12 cellular contexts compared by ENCODE assay signal in genomic region chr20:49584418-49585382, GRCh38. TPM values are rescaled to one million over a fixed set of nuclear protein-coding genes. Genes with fewer than 3 reads are reported as not detected.
DNase-seq lines count a peak whose midpoint lies in the region; TF ChIP-seq lines count a peak whose summit lies in the region.
"Had no signal": no experiment of that assay in that cellular context is flagged by ENCODE, and none has a peak within 500 bp of the region (broad histone marks: within the 10 kb centered on the region; RNA-seq: fewer than 3 reads in every experiment).

No MANE protein-coding gene starts in this region.

- H3K27ac Mint-ChIP-seq in activated CD4-positive, alpha-beta T cell treated with anti-CD3 and anti-CD28 coated beads, Interleukin-2, amount 10 ng/mL, durations not matched to agents 7 days and 5 days = peak overlapping the region; percentile 32
- peak overlapping the region; percentile 92 for H3K27ac Mint-ChIP-seq in chondrocyte (ENCODE audit: unreplicated experiment)
- peak overlapping the region; percentile 82 for H3K27ac Mint-ChIP-seq in type B pancreatic cell
- H3K27ac Mint-ChIP-seq: memory B cell had no signal

- H3K4me3 ChIP-seq in muscle layer of duodenum (ENCODE audit: low read depth in 1 of 2, low read length in 2 of 2) (no peak overlapping the region), dorsolateral prefrontal cortex (no peak overlapping the region)
- H3K4me3 ChIP-seq: SJSA1 had no signal

- H3K36me3 ChIP-seq in muscle layer of duodenum (ENCODE audit: control insufficient read depth in 1 of 2, insufficient read depth in 2 of 2, low read length in 2 of 2) = no peaks in the 10 kb centered on the region
- H3K36me3 ChIP-seq: SJSA1 had no signal

- H3K36me3 Mint-ChIP-seq in activated CD4-positive, alpha-beta T cell treated with anti-CD3 and anti-CD28 coated beads, Interleukin-2, amount 10 ng/mL, durations not matched to agents 7 days and 5 days (ENCODE audit: low read depth) = peaks cover 21% of the 10 kb centered on the region
- H3K36me3 Mint-ChIP-seq in chondrocyte (ENCODE audit: low read depth) (no peaks in the 10 kb centered on the region), type B pancreatic cell (peaks cover 3% of the 10 kb centered on the region)
- H3K36me3 Mint-ChIP-seq: memory B cell had no signal

- H3K27me3 Mint-ChIP-seq in activated CD4-positive, alpha-beta T cell treated with anti-CD3 and anti-CD28 coated beads, Interleukin-2, amount 10 ng/mL, durations not matched to agents 7 days and 5 days = peaks cover 21% of the 10 kb centered on the region
- H3K27me3 Mint-ChIP-seq in chondrocyte (ENCODE audit: low read depth) (no peaks in the 10 kb centered on the region), type B pancreatic cell (no peaks in the 10 kb centered on the region)

- H3K9me3 Mint-ChIP-seq in activated CD4-positive, alpha-beta T cell treated with anti-CD3 and anti-CD28 coated beads, Interleukin-2, amount 10 ng/mL, durations not matched to agents 7 days and 5 days = peaks cover 10% of the 10 kb centered on the region
- H3K9me3 Mint-ChIP-seq in chondrocyte (ENCODE audit: low read depth) = peaks cover 6% of the 10 kb centered on the region
- peaks cover 3% of the 10 kb centered on the region for H3K9me3 Mint-ChIP-seq in type B pancreatic cell

- TF ChIP-seq CTCF in chondrocyte (IDR thresholded peaks at IDR 0.05) (no peak), type B pancreatic cell (conservative IDR thresholded peaks at IDR 0.05) (no peak), dorsolateral prefrontal cortex (IDR thresholded peaks at IDR 0.05 in 54 of 56, conservative IDR thresholded peaks at IDR 0.05 in 2 of 56; ENCODE audit: low read depth in 1 of 56, partially characterized antibody in 56 of 56) (no peak)

- no peaks in the 10 kb centered on the region for H3K27me3 ChIP-seq in muscle layer of duodenum (ENCODE audit: low read depth, low read length)
- no peaks in the 10 kb centered on the region for H3K27me3 ChIP-seq in dorsolateral prefrontal cortex
- H3K27me3 ChIP-seq: SJSA1 had no signal

- CTCF ChIA-PET in activated CD4-positive, alpha-beta T cell treated with anti-CD3 and anti-CD28 coated beads, Interleukin-2, amount 10 ng/mL, durations not matched to agents 7 days and 5 days (lab: Charles Lee) = interaction anchor here (0.6 to 2.7 kb wide), 3 partner anchors 10 to 147 kb away, joined by 5 to 14 read pairs (median 6); no protein-coding TSS in a partner anchor
- CTCF ChIA-PET in HEK293T (lab: Yijun Ruan, JAX) = interaction anchor here (1.0 to 1.4 kb wide), 2 partner anchors 24 to 323 kb away, joined by 3 read pairs; no protein-coding TSS in a partner anchor

- no peak for DNase-seq in activated CD4-positive, alpha-beta T cell treated with anti-CD3 and anti-CD28 coated beads, Interleukin-2, amount 10 ng/mL, durations not matched to agents 7 days and 5 days
- DNase-seq in activated CD4-positive, alpha-beta T cell treated with anti-CD3 and anti-CD28 coated beads for 1 hour = no peak
- no peak for DNase-seq in chondrocyte (ENCODE audit: low spot score)
- no peak for DNase-seq in type B pancreatic cell (ENCODE audit: extremely low spot score, unreplicated experiment)
- DNase-seq in HEK293T (ENCODE audit: extremely low spot score) = no peak
- no peak for DNase-seq in NCI-H526 treated with DMSO at 0.1 percent for 48 hours (lab: John Stamatoyannopoulos, UW)
- DNase-seq in dorsolateral prefrontal cortex = no peak
- DNase-seq: foreskin keratinocyte, substantia nigra had no signal

- intact Hi-C loops in dorsolateral prefrontal cortex (cut with DNase I) = no loop called here

- peaks cover 14 to 30% of the 10 kb centered on the region in 2 donors for H3K4me1 ChIP-seq in muscle layer of duodenum (ENCODE audit: control insufficient read depth in 1 of 2, insufficient read depth in 2 of 2, low read length in 2 of 2)
- H3K4me1 ChIP-seq: foreskin keratinocyte had no signal

- POLR2A ChIA-PET in activated CD4-positive, alpha-beta T cell treated with anti-CD3 and anti-CD28 coated beads, Interleukin-2, amount 10 ng/mL, durations not matched to agents 7 days and 5 days (lab: Charles Lee) = interaction anchor here (1.2 kb wide), 1 partner anchor 9 kb away, joined by 3 read pairs; no protein-coding TSS in a partner anchor
- POLR2A ChIA-PET in HEK293T (lab: Yijun Ruan, JAX) = no interaction called here

- H3K4me1 Mint-ChIP-seq in activated CD4-positive, alpha-beta T cell treated with anti-CD3 and anti-CD28 coated beads, Interleukin-2, amount 10 ng/mL, durations not matched to agents 7 days and 5 days = peaks cover 26% of the 10 kb centered on the region
- H3K4me1 Mint-ChIP-seq in chondrocyte (ENCODE audit: low read depth) = peaks cover 86% of the 10 kb centered on the region
- peaks cover 48% of the 10 kb centered on the region for H3K4me1 Mint-ChIP-seq in type B pancreatic cell (ENCODE audit: unreplicated experiment)
- H3K4me1 Mint-ChIP-seq: memory B cell had no signal

- H3K27ac ChIP-seq in muscle layer of duodenum (ENCODE audit: low read length) (peak overlapping the region; percentile 83), dorsolateral prefrontal cortex (peak overlapping the region in 14 of 59 donors; percentile 3 to 74 (median 23))
- H3K27ac ChIP-seq: foreskin keratinocyte, SJSA1 had no signal

- peaks cover 0 to 4% of the 10 kb centered on the region in 2 donors for H3K9me3 ChIP-seq in muscle layer of duodenum (ENCODE audit: control insufficient read depth in 1 of 2, low read length in 2 of 2)
- H3K9me3 ChIP-seq: SJSA1 had no signal

- no peak overlapping the region for H3K4me3 Mint-ChIP-seq in activated CD4-positive, alpha-beta T cell treated with anti-CD3 and anti-CD28 coated beads, Interleukin-2, amount 10 ng/mL, durations not matched to agents 7 days and 5 days
- H3K4me3 Mint-ChIP-seq in chondrocyte (ENCODE audit: unreplicated experiment) (no peak overlapping the region), type B pancreatic cell (no peak overlapping the region)
- H3K4me3 Mint-ChIP-seq: memory B cell had no signal

TF ChIP-seq in HEK293T, 16 proteins besides CTCF, POLR2A, EP300 and RAD21:
- no peak for TF ChIP-seq L3MBTL2 (conservative IDR thresholded peaks at IDR 0.05)
- no peak for TF ChIP-seq FOXK2 (IDR thresholded peaks at IDR 0.05)
- no peak for TF ChIP-seq ELF4 (IDR thresholded peaks at IDR 0.05)
- TF ChIP-seq SP1 (IDR thresholded peaks at IDR 0.05) = no peak
- no peak for TF ChIP-seq NFRKB (IDR thresholded peaks at IDR 0.05)
- no peak for TF ChIP-seq ZNF384 (IDR thresholded peaks at IDR 0.05)
- no peak for TF ChIP-seq LEF1 (IDR thresholded peaks at IDR 0.05; ENCODE audit: borderline replicate concordance)
- no peak for TF ChIP-seq ARNT (IDR thresholded peaks at IDR 0.05)
- TF ChIP-seq PKNOX1 (IDR thresholded peaks at IDR 0.05) = no peak
- TF ChIP-seq TARDBP (IDR thresholded peaks at IDR 0.05) = no peak
- no peak for TF ChIP-seq HDGF (IDR thresholded peaks at IDR 0.05; ENCODE audit: borderline replicate concordance)
- no peak for TF ChIP-seq FOXA1 (IDR thresholded peaks at IDR 0.05)
- TF ChIP-seq FOXM1 (IDR thresholded peaks at IDR 0.05; ENCODE audit: borderline replicate concordance) = no peak
- TF ChIP-seq BHLHE40 (IDR thresholded peaks at IDR 0.05; ENCODE audit: borderline replicate concordance) = no peak
- TF ChIP-seq SUZ12 (IDR thresholded peaks at IDR 0.05) = no peak

RNA-seq across cellular contexts. Expression of gene PTGIS, which starts 16.8 kb away (rescaled TPM):
- under 1 TPM; 0.40 to 0.62 TPM for total RNA-seq in activated CD4-positive, alpha-beta T cell treated with anti-CD3 and anti-CD28 coated beads, Interleukin-2, amount 10 ng/mL, durations not matched to agents 7 days and 5 days
- total RNA-seq in chondrocyte (88.7 to 165 TPM (median 91.5 TPM) in 3 replicates), type B pancreatic cell (ENCODE audit: low replicate concordance) (4.6 and 33.3 TPM in 2 replicates), dorsolateral prefrontal cortex (10 to 100 TPM in 2 of 120 experiments, 1 to 10 TPM in 113, under 1 TPM in 5; 0.66 to 21.1 (median 2.7) TPM)
- total RNA-seq: foreskin keratinocyte, SJSA1 had no signal

Comparison
In these comparisons a context has a peak if more than half of its experiments do, and no peak if none do; other contexts are left out.
1. H3K27ac Mint-ChIP-seq: peak in every context shown above with its lines; median percentile 92 in chondrocyte; 82 in type B pancreatic cell; 32 in activated CD4-positive, alpha-beta T cell treated with anti-CD3 and anti-CD28 coated beads, Interleukin-2, amount 10 ng/mL, durations not matched to agents 7 days and 5 days.